ENCODE assay signal across 13 cellular contexts in genomic region chr2:176178807-176179271, GRCh38. TPM values are rescaled to one million over a fixed set of nuclear protein-coding genes. Genes with fewer than 3 reads are reported as not detected.
DNase-seq lines count a peak whose midpoint lies in the region; ATAC-seq and TF ChIP-seq lines count a peak whose summit lies in the region.
"Had no signal": no experiment of that assay in that cellular context is flagged by ENCODE, and none has a peak within 500 bp of the region (broad histone marks: within the 10 kb centered on the region; RNA-seq: fewer than 3 reads in every experiment).

No MANE protein-coding gene starts in this region.

- H3K4me3 ChIP-seq in Caco-2 (ENCODE audit: low read depth, low read length) (peak overlapping the region; percentile 31; the same call in 1 of the 2 replicates), epithelial cell of proximal tubule (ENCODE audit: low read depth, low read length) (peak overlapping the region; percentile 61), ovary (peak overlapping the region; percentile 24)

- POLR2A ChIA-PET in Caco-2 (lab: Charles Lee) = no interaction called here
- POLR2A ChIA-PET in activated CD4-positive, alpha-beta T cell treated with anti-CD3 and anti-CD28 coated beads for 36 hours (lab: Charles Lee) = no interaction called here

- 14 to 25% (median 20%) methylated on average over 3 of the region's 3 CpGs for WGBS in ovary, 3 donors

- TF ChIP-seq POLR2A in ovary (IDR thresholded peaks at IDR 0.05) = no peak

- H3K4me3 Mint-ChIP-seq in Caco-2 (ENCODE audit: unreplicated experiment) = peak overlapping the region; percentile 63
- no peak overlapping the region for H3K4me3 Mint-ChIP-seq in activated CD4-positive, alpha-beta T cell treated with anti-CD3 and anti-CD28 coated beads for 36 hours
- H3K4me3 Mint-ChIP-seq: CD4-positive, alpha-beta T cell had no signal

- TF ChIP-seq CTCF in Caco-2 (IDR thresholded peaks at IDR 0.05; ENCODE audit: insufficient read depth in 1 of 2, low read depth in 1 of 2, low read length in 1 of 2, severe bottlenecking in 1 of 2, unreplicated experiment in 1 of 2) = no peak
- no peak for TF ChIP-seq CTCF in epithelial cell of proximal tubule (conservative IDR thresholded peaks at IDR 0.05; ENCODE audit: low read depth, low read length)
- no peak for TF ChIP-seq CTCF in ovary (IDR thresholded peaks at IDR 0.05)

- no TSS peak for BruUV-seq in Caco-2 (replicated peaks; lab: Mats Ljungman, UMichigan)

- no peaks in the 10 kb centered on the region for H3K36me3 Mint-ChIP-seq in Caco-2 (ENCODE audit: insufficient read depth, unreplicated experiment)
- no peaks in the 10 kb centered on the region for H3K36me3 Mint-ChIP-seq in activated CD4-positive, alpha-beta T cell treated with anti-CD3 and anti-CD28 coated beads for 36 hours (ENCODE audit: low read depth)

- ATAC-seq in activated CD4-positive, CD25-positive, alpha-beta regulatory T cell treated with anti-CD3 and anti-CD28 coated beads, Interleukin-2, amount 50 U/mL, for 24 hours = no peak
- ATAC-seq in activated CD4-positive, alpha-beta T cell treated with anti-CD3 and anti-CD28 coated beads for 36 hours = no peak
- ATAC-seq: naive thymus-derived CD4-positive, alpha-beta T cell had no signal

- H3K27me3 Mint-ChIP-seq in Caco-2 (ENCODE audit: insufficient read depth, unreplicated experiment) = peaks cover 16% of the 10 kb centered on the region
- peaks cover 69% of the 10 kb centered on the region for H3K27me3 Mint-ChIP-seq in activated CD4-positive, alpha-beta T cell treated with anti-CD3 and anti-CD28 coated beads for 36 hours

- peak overlapping the region in 1 of 2 donors; percentile 39 for H3K27ac ChIP-seq in ovary

- intact Hi-C loops in Caco-2 (cut with micrococcal nuclease; ENCODE audit: unreplicated experiment) = no loop called here
- intact Hi-C loops in ovary (cut with DNase I) = no loop called here
- intact Hi-C loops in activated CD4-positive, alpha-beta T cell treated with anti-CD3 and anti-CD28 coated beads for 36 hours (cut with DNase I, micrococcal nuclease) = no loop called here

- H3K36me3 ChIP-seq in Caco-2 (ENCODE audit: control insufficient read depth, insufficient read depth, low read length) (no peaks in the 10 kb centered on the region), ovary (no peaks in the 10 kb centered on the region)

- H3K27me3 ChIP-seq in Caco-2 (replicated peaks; ENCODE audit: control insufficient read depth, insufficient read depth, low read length) (peaks cover 3% of the 10 kb centered on the region; the same call in 1 of the 2 replicates), ovary (no peaks in the 10 kb centered on the region)

- no peak overlapping the region for H3K27ac Mint-ChIP-seq in Caco-2 (ENCODE audit: unreplicated experiment)
- H3K27ac Mint-ChIP-seq in activated CD4-positive, alpha-beta T cell treated with anti-CD3 and anti-CD28 coated beads for 36 hours = no peak overlapping the region
- H3K27ac Mint-ChIP-seq: activated naive CD4-positive, alpha-beta T cell treated with anti-CD3 and anti-CD28 coated beads, Interleukin-2, amount 50 U/mL, for 72 hours; CD4-positive, alpha-beta T cell; naive thymus-derived CD4-positive, alpha-beta T cell had no signal

- H3K9me3 ChIP-seq in Caco-2 (no peaks in the 10 kb centered on the region), ovary (no peaks in the 10 kb centered on the region)

- CTCF ChIA-PET in Caco-2 (lab: Charles Lee) = no interaction called here
- CTCF ChIA-PET in activated CD4-positive, alpha-beta T cell treated with anti-CD3 and anti-CD28 coated beads for 36 hours (lab: Charles Lee) = interaction anchor here (0.6 to 1.0 kb wide), 3 partner anchors 15 to 78 kb away, joined by 3 to 4 read pairs (median 3); no protein-coding TSS in a partner anchor

- peaks cover 5% of the 10 kb centered on the region; the same call in 1 of the 2 replicates for H3K4me1 ChIP-seq in Caco-2
- H3K4me1 ChIP-seq in ovary (ENCODE audit: insufficient read depth) = peaks cover 3% of the 10 kb centered on the region

- TF ChIP-seq EP300 in ovary (IDR thresholded peaks at IDR 0.05) = no peak

- DNase-seq in Caco-2 = no peak
- peak; percentile 36 for DNase-seq in M059J (ENCODE audit: low read depth)
- DNase-seq in epithelial cell of proximal tubule (ENCODE audit: low read depth) = no peak
- DNase-seq in ovary = no peak
- no peak for DNase-seq in NCI-H1048 (lab: John Stamatoyannopoulos, UW)
- no peak for DNase-seq in activated CD4-positive, alpha-beta T cell treated with anti-CD3 and anti-CD28 coated beads for 36 hours
- DNase-seq in NCI-H524 (lab: John Stamatoyannopoulos, UW) = no peak
- DNase-seq: CD4-positive, alpha-beta T cell; naive thymus-derived CD4-positive, alpha-beta T cell had no signal

- no peaks in the 10 kb centered on the region for H3K4me1 Mint-ChIP-seq in Caco-2 (ENCODE audit: low read depth, unreplicated experiment)
- H3K4me1 Mint-ChIP-seq in activated CD4-positive, alpha-beta T cell treated with anti-CD3 and anti-CD28 coated beads for 36 hours = peaks cover 15% of the 10 kb centered on the region

- H3K9me3 Mint-ChIP-seq in Caco-2 (ENCODE audit: unreplicated experiment) = no peaks in the 10 kb centered on the region
- no peaks in the 10 kb centered on the region for H3K9me3 Mint-ChIP-seq in activated CD4-positive, alpha-beta T cell treated with anti-CD3 and anti-CD28 coated beads for 36 hours (ENCODE audit: low read depth)
- H3K9me3 Mint-ChIP-seq: activated naive CD4-positive, alpha-beta T cell treated with anti-CD3 and anti-CD28 coated beads, Interleukin-2, amount 50 U/mL, for 72 hours; CD4-positive, alpha-beta T cell had no signal

RNA-seq across cellular contexts. Expression of gene HOXD1, which starts 9.6 kb away (rescaled TPM):
- total RNA-seq in Caco-2 (2022) = not detected in 2 replicates
- total RNA-seq in M059J (2014; rRNA removed; shearing (Covaris generic)) = not detected in 2 replicates
- total RNA-seq in epithelial cell of proximal tubule = 9.3 and 10.2 TPM in 2 replicates
- total RNA-seq in ovary = 1 to 10 TPM in 1 of 7 donors, under 1 TPM in 6; 0.23 to 5.3 (median 0.52) TPM
- polyA plus RNA-seq in ovary = under 1 TPM; 0.58 to 0.76 TPM
- not detected for total RNA-seq in activated CD4-positive, alpha-beta T cell treated with anti-CD3 and anti-CD28 coated beads for 36 hours
- total RNA-seq: activated CD8-positive, alpha-beta memory T cell treated with anti-CD3 and anti-CD28 coated beads for 36 hours; activated naive CD4-positive, alpha-beta T cell treated with anti-CD3 and anti-CD28 coated beads, Interleukin-2, amount 50 U/mL, for 72 hours; CD4-positive, alpha-beta T cell; naive thymus-derived CD4-positive, alpha-beta T cell; T-helper 1 cell treated with Interleukin-12 subunit alpha and Interleukin-12 subunit beta and Interleukin-4 antibody, amounts not matched to agents 30 ng/mL and 1 ng/mL, for 36 hours had no signal
- polyA plus RNA-seq: naive thymus-derived CD4-positive, alpha-beta T cell had no signal

RNA-seq across cellular contexts. Expression of gene HOXD3, which starts 21.7 kb away (rescaled TPM):
- 1.2 and 1.5 TPM in 2 replicates for total RNA-seq in Caco-2 (2022)
- 0.12 and 0.30 TPM in 2 replicates for total RNA-seq in M059J (2014; rRNA removed; shearing (Covaris generic))
- 8.2 and 9.4 TPM in 2 replicates for total RNA-seq in epithelial cell of proximal tubule
- total RNA-seq in ovary = 10 to 100 TPM; 12.5 to 18.7 (median 16.5) TPM
- 10 to 100 TPM in 1 of 2 donors, 1 to 10 TPM in 1; 6.7 to 10.1 TPM for polyA plus RNA-seq in ovary
- not detected for total RNA-seq in activated CD4-positive, alpha-beta T cell treated with anti-CD3 and anti-CD28 coated beads for 36 hours
- total RNA-seq: activated CD8-positive, alpha-beta memory T cell treated with anti-CD3 and anti-CD28 coated beads for 36 hours; activated naive CD4-positive, alpha-beta T cell treated with anti-CD3 and anti-CD28 coated beads, Interleukin-2, amount 50 U/mL, for 72 hours; CD4-positive, alpha-beta T cell; naive thymus-derived CD4-positive, alpha-beta T cell; T-helper 1 cell treated with Interleukin-12 subunit alpha and Interleukin-12 subunit beta and Interleukin-4 antibody, amounts not matched to agents 30 ng/mL and 1 ng/mL, for 36 hours had no signal
- polyA plus RNA-seq: naive thymus-derived CD4-positive, alpha-beta T cell had no signal

RNA-seq across cellular contexts. Expression of gene HOXD4, which starts 27.5 kb away (rescaled TPM):
- 1.00 and 1.2 TPM in 2 replicates for total RNA-seq in Caco-2 (2022)
- 0.05 TPM in 1 of 2 replicates, not detected in the other for total RNA-seq in M059J (2014; rRNA removed; shearing (Covaris generic))
- 26.0 and 28.0 TPM in 2 replicates for total RNA-seq in epithelial cell of proximal tubule
- total RNA-seq in ovary = 10 to 100 TPM in 6 of 7 donors, 1 to 10 TPM in 1; 6.2 to 16.5 (median 12.7) TPM
- polyA plus RNA-seq in ovary = 10 to 100 TPM in 1 of 2 donors, 1 to 10 TPM in 1; 8.3 to 11.0 TPM
- total RNA-seq in activated CD4-positive, alpha-beta T cell treated with anti-CD3 and anti-CD28 coated beads for 36 hours = not detected
- total RNA-seq: activated CD8-positive, alpha-beta memory T cell treated with anti-CD3 and anti-CD28 coated beads for 36 hours; activated naive CD4-positive, alpha-beta T cell treated with anti-CD3 and anti-CD28 coated beads, Interleukin-2, amount 50 U/mL, for 72 hours; CD4-positive, alpha-beta T cell; naive thymus-derived CD4-positive, alpha-beta T cell; T-helper 1 cell treated with Interleukin-12 subunit alpha and Interleukin-12 subunit beta and Interleukin-4 antibody, amounts not matched to agents 30 ng/mL and 1 ng/mL, for 36 hours had no signal
- polyA plus RNA-seq: naive thymus-derived CD4-positive, alpha-beta T cell had no signal

RNA-seq across cellular contexts. Expression of gene HOXD8, which starts 49.3 kb away (rescaled TPM):
- total RNA-seq in Caco-2 (2022) (not detected in 2 replicates), epithelial cell of proximal tubule (18.0 and 26.5 TPM in 2 replicates), ovary (10 to 100 TPM; 29.2 to 46.8 (median 33.1) TPM)
- total RNA-seq in M059J (2014; rRNA removed; shearing (Covaris generic)) = 0.49 and 0.84 TPM in 2 replicates
- 10 to 100 TPM; 36.9 to 50.6 TPM for polyA plus RNA-seq in ovary
- not detected for total RNA-seq in activated CD4-positive, alpha-beta T cell treated with anti-CD3 and anti-CD28 coated beads for 36 hours
- total RNA-seq: activated CD8-positive, alpha-beta memory T cell treated with anti-CD3 and anti-CD28 coated beads for 36 hours; activated naive CD4-positive, alpha-beta T cell treated with anti-CD3 and anti-CD28 coated beads, Interleukin-2, amount 50 U/mL, for 72 hours; CD4-positive, alpha-beta T cell; naive thymus-derived CD4-positive, alpha-beta T cell; T-helper 1 cell treated with Interleukin-12 subunit alpha and Interleukin-12 subunit beta and Interleukin-4 antibody, amounts not matched to agents 30 ng/mL and 1 ng/mL, for 36 hours had no signal
- polyA plus RNA-seq: naive thymus-derived CD4-positive, alpha-beta T cell had no signal

RNA-seq across cellular contexts. Expression of gene HOXD9, which starts 56.3 kb away (rescaled TPM):
- total RNA-seq in Caco-2 (2022) (not detected in 2 replicates), epithelial cell of proximal tubule (9.8 and 11.5 TPM in 2 replicates), ovary (10 to 100 TPM in 6 of 7 donors, 1 to 10 TPM in 1; 9.7 to 20.6 (median 12.8) TPM)
- 0.57 and 0.86 TPM in 2 replicates for total RNA-seq in M059J (2014; rRNA removed; shearing (Covaris generic))
- polyA plus RNA-seq in ovary = 10 to 100 TPM; 11.7 to 13.0 TPM
- total RNA-seq in activated CD4-positive, alpha-beta T cell treated with anti-CD3 and anti-CD28 coated beads for 36 hours = not detected
- total RNA-seq: activated CD8-positive, alpha-beta memory T cell treated with anti-CD3 and anti-CD28 coated beads for 36 hours; activated naive CD4-positive, alpha-beta T cell treated with anti-CD3 and anti-CD28 coated beads, Interleukin-2, amount 50 U/mL, for 72 hours; CD4-positive, alpha-beta T cell; naive thymus-derived CD4-positive, alpha-beta T cell; T-helper 1 cell treated with Interleukin-12 subunit alpha and Interleukin-12 subunit beta and Interleukin-4 antibody, amounts not matched to agents 30 ng/mL and 1 ng/mL, for 36 hours had no signal
- polyA plus RNA-seq: naive thymus-derived CD4-positive, alpha-beta T cell had no signal
